Comparison of ENCODE assay signal across 9 cellular contexts in genomic region chr1:152870831-152871730, GRCh38. TPM values are rescaled to one million over a fixed set of nuclear protein-coding genes. Genes with fewer than 3 reads are reported as not detected.
A peak's percentile ranks its signal among the peaks of the same experiment; 100 is the strongest.
DNase-seq lines count a peak whose midpoint lies in the region; ATAC-seq and TF ChIP-seq lines count a peak whose summit lies in the region.
"Had no signal": no experiment of that assay in that cellular context is flagged by ENCODE, and none has a peak within 500 bp of the region (broad histone marks: within the 10 kb centered on the region; RNA-seq: fewer than 3 reads in every experiment).

No MANE protein-coding gene starts in this region.

- POLR2A ChIA-PET in PC-3 (lab: Charles Lee; ENCODE audit: unreplicated experiment) = no interaction called here

- H3K36me3 Mint-ChIP-seq in effector memory CD8-positive, alpha-beta T cell (ENCODE audit: insufficient read depth) = no peaks in the 10 kb centered on the region

- no peaks in the 10 kb centered on the region for H3F3A ChIP-seq in PC-3 (ENCODE audit: low read length, unreplicated experiment)

- peak; percentile 88 for ATAC-seq in PC-3
- ATAC-seq in GM21526 (IDR thresholded peaks at IDR 0.05; ENCODE audit: low FRiP score, unreplicated experiment) = no peak
- ATAC-seq in effector memory CD8-positive, alpha-beta T cell (replicated peaks) = no peak

- peak; percentile 44 for DNase-seq in AG08396 (ENCODE audit: low spot score)
- DNase-seq in GM13976 (ENCODE audit: low spot score) = no peak
- peak; percentile 82 for DNase-seq in PC-3
- peak in 1 of 2 donors; percentile 26 for DNase-seq in foreskin fibroblast
- no peak for DNase-seq in ascending aorta (ENCODE audit: low spot score in 2 of 2)
- DNase-seq in NCI-H128 (lab: John Stamatoyannopoulos, UW; ENCODE audit: unreplicated experiment) = no peak
- DNase-seq in effector memory CD8-positive, alpha-beta T cell = no peak

- in situ Hi-C loops in GM13976 (cut with MboI; ENCODE audit: low sequenced_read_pairs, unreplicated experiment) = loop anchor here (10.0 kb wide), 1 partner anchor 54 kb away; no protein-coding TSS in a partner anchor

- H3K4me2 ChIP-seq in PC-3 (ENCODE audit: low read length) = peak overlapping the region; percentile 59

- H3K79me2 ChIP-seq in PC-3 (ENCODE audit: low read length) = no peaks in the 10 kb centered on the region

- no peak overlapping the region for H3K4me3 ChIP-seq in PC-3 (ENCODE audit: low read length)
- no peak overlapping the region for H3K4me3 ChIP-seq in foreskin fibroblast (ENCODE audit: low read depth in 1 of 2, low read length in 2 of 2)
- H3K4me3 ChIP-seq in ascending aorta = no peak overlapping the region
- H3K4me3 ChIP-seq: adrenal gland had no signal

- BruUV-seq in PC-3 (replicated peaks; lab: Mats Ljungman, UMichigan) = no TSS peak

- CTCF ChIA-PET in PC-3 (lab: Charles Lee) = no interaction called here

- no peak overlapping the region for H3K4me3 Mint-ChIP-seq in effector memory CD8-positive, alpha-beta T cell

- no peaks in the 10 kb centered on the region for H4K20me1 ChIP-seq in PC-3 (ENCODE audit: low read length)

- no peaks in the 10 kb centered on the region for H3K9me2 ChIP-seq in PC-3 (replicated peaks; ENCODE audit: low read length)

- no peaks in the 10 kb centered on the region for H3K4me1 Mint-ChIP-seq in effector memory CD8-positive, alpha-beta T cell (ENCODE audit: low read depth in 2 of 2)

- H3K36me3 ChIP-seq in PC-3 (ENCODE audit: low read depth, low read length) (no peaks in the 10 kb centered on the region), ascending aorta (no peaks in the 10 kb centered on the region)
- H3K36me3 ChIP-seq: adrenal gland had no signal

- H2AFZ ChIP-seq in PC-3 (ENCODE audit: low read length) = peak overlapping the region; percentile 61

- H3K27ac ChIP-seq in PC-3 (ENCODE audit: low read length) (no peak overlapping the region), ascending aorta (no peak overlapping the region)
- H3K27ac ChIP-seq: adrenal gland had no signal

- no peaks in the 10 kb centered on the region for H3K9me3 Mint-ChIP-seq in effector memory CD8-positive, alpha-beta T cell

- peaks cover 0 to 26% of the 10 kb centered on the region in 2 donors for H3K27me3 Mint-ChIP-seq in effector memory CD8-positive, alpha-beta T cell

- intact Hi-C loops in PC-3 (cut with micrococcal nuclease) = loop anchor here (1.0 kb wide), 3 partner anchors 55 to 352 kb away; no protein-coding TSS in a partner anchor
- intact Hi-C loops in ascending aorta (cut with DNase I) = loop anchor here (2.0 kb wide), 1 partner anchor 56 kb away; no protein-coding TSS in a partner anchor

- H3K27me3 ChIP-seq in PC-3 (ENCODE audit: low read length) (no peaks in the 10 kb centered on the region), ascending aorta (no peaks in the 10 kb centered on the region)
- H3K27me3 ChIP-seq: adrenal gland had no signal

- H3K9ac ChIP-seq in PC-3 (ENCODE audit: low read length) = no peak overlapping the region

- H3K4me1 ChIP-seq in PC-3 (ENCODE audit: insufficient read depth, low read length) (peaks cover 11% of the 10 kb centered on the region), ascending aorta (no peaks in the 10 kb centered on the region)
- H3K4me1 ChIP-seq: adrenal gland had no signal

- TF ChIP-seq CTCF in GM13976 (IDR thresholded peaks at IDR 0.05; ENCODE audit: borderline replicate concordance, control extremely low read depth, extremely low read depth, insufficient read depth, missing control alignments) = peak; percentile 27
- TF ChIP-seq CTCF in PC-3 (conservative IDR thresholded peaks at IDR 0.05; ENCODE audit: low read depth, low read length) = peak; percentile 94
- peak; percentile 12 for TF ChIP-seq CTCF in foreskin fibroblast (IDR thresholded peaks at IDR 0.05; ENCODE audit: low read depth, low read length)
- TF ChIP-seq CTCF in ascending aorta (IDR thresholded peaks at IDR 0.05) = peak in 1 of 3 experiments; percentile 20

- H3K9me3 ChIP-seq in PC-3 (ENCODE audit: low read length) = no peaks in the 10 kb centered on the region
- no peaks in the 10 kb centered on the region for H3K9me3 ChIP-seq in ascending aorta
- H3K9me3 ChIP-seq: adrenal gland had no signal

- no peak overlapping the region for H3K27ac Mint-ChIP-seq in effector memory CD8-positive, alpha-beta T cell

RNA-seq across cellular contexts. Expression of gene SMCP, which starts 7.0 kb away (rescaled TPM):
- total RNA-seq in PC-3 (2014; rRNA removed) = not detected in 2 replicates
- total RNA-seq in ascending aorta = not detected
- total RNA-seq: adrenal gland had no signal

RNA-seq across cellular contexts. Expression of gene LCE7A, which starts 11.3 kb away (rescaled TPM):
- total RNA-seq in PC-3 (2014; rRNA removed) (not detected in 2 replicates), ascending aorta (not detected)
- total RNA-seq: adrenal gland had no signal

RNA-seq across cellular contexts. Expression of gene LCE6A, which starts 28.4 kb away (rescaled TPM):
- not detected in 2 replicates for total RNA-seq in PC-3 (2014; rRNA removed)
- not detected for total RNA-seq in ascending aorta
- total RNA-seq: adrenal gland had no signal

RNA-seq across cellular contexts. Expression of gene IVL, which starts 37.3 kb away (rescaled TPM):
- total RNA-seq in PC-3 (2014; rRNA removed) = 0.55 and 1.0 TPM in 2 replicates
- not detected for total RNA-seq in ascending aorta
- total RNA-seq: adrenal gland had no signal

RNA-seq across cellular contexts. Expression of gene LCE1A, which starts 43.8 kb away (rescaled TPM):
- total RNA-seq in PC-3 (2014; rRNA removed) (not detected in 2 replicates), ascending aorta (not detected)
- total RNA-seq: adrenal gland had no signal

Comparison
In these comparisons a context has a peak if more than half of its experiments do, and no peak if none do; other contexts are left out.
1. DNase-seq: peak in AG08396 (single experiment) and PC-3 (single experiment); none in GM13976 (single experiment), ascending aorta (0 of 2), NCI-H128 (single experiment) and effector memory CD8-positive, alpha-beta T cell (0 of 3).